In genomic region chr19:9622531-9622930, GRCh38 we compare ENCODE assay signal across 9 cellular contexts. TPM values are rescaled to one million over a fixed set of nuclear protein-coding genes. Genes with fewer than 3 reads are reported as not detected.
DNase-seq lines count a peak whose midpoint lies in the region; ATAC-seq and TF ChIP-seq lines count a peak whose summit lies in the region.
"Had no signal": no experiment of that assay in that cellular context is flagged by ENCODE, and none has a peak within 500 bp of the region (broad histone marks: within the 10 kb centered on the region; RNA-seq: fewer than 3 reads in every experiment).

No MANE protein-coding gene starts in this region.

- H3K4me3 ChIP-seq in suprapubic skin, result peak overlapping the region; percentile 64

- peaks cover 15% of the 10 kb centered on the region for H3K4me1 Mint-ChIP-seq in activated naive CD4-positive, alpha-beta T cell treated with anti-CD3 and anti-CD28 coated beads for 36 hours (ENCODE audit: low read depth)
- peaks cover 22% of the 10 kb centered on the region for H3K4me1 Mint-ChIP-seq in activated CD4-positive, alpha-beta memory T cell treated with anti-CD3 and anti-CD28 coated beads, Interleukin-2, amount 10 ng/mL, durations not matched to agents 7 days and 5 days
- peaks cover 6% of the 10 kb centered on the region for H3K4me1 Mint-ChIP-seq in glutamatergic neuron (ENCODE audit: low read depth, unreplicated experiment)

- no peak for TF ChIP-seq POLR2A in suprapubic skin (IDR thresholded peaks at IDR 0.05)

- peak overlapping the region; percentile 94 for H3K27ac ChIP-seq in suprapubic skin

- ATAC-seq in GM21515 (IDR thresholded peaks at IDR 0.05; ENCODE audit: unreplicated experiment), result no peak

- intact Hi-C loops in activated naive CD4-positive, alpha-beta T cell treated with anti-CD3 and anti-CD28 coated beads for 36 hours (cut with micrococcal nuclease), result loop anchor here (5.0 kb wide), 2 partner anchors 290 to 790 kb away; partner anchors contain the start of genes MBD3L1 and ZNF558

- H3K9me3 Mint-ChIP-seq in activated naive CD4-positive, alpha-beta T cell treated with anti-CD3 and anti-CD28 coated beads for 36 hours, result no peaks in the 10 kb centered on the region
- H3K9me3 Mint-ChIP-seq in activated CD4-positive, alpha-beta memory T cell treated with anti-CD3 and anti-CD28 coated beads, Interleukin-2, amount 10 ng/mL, durations not matched to agents 7 days and 5 days, result peaks cover 8% of the 10 kb centered on the region
- H3K9me3 Mint-ChIP-seq in glutamatergic neuron (ENCODE audit: unreplicated experiment), result peaks cover 13% of the 10 kb centered on the region

- no peak for TF ChIP-seq EP300 in suprapubic skin (IDR thresholded peaks at IDR 0.05)

- no peaks in the 10 kb centered on the region for H3K9me3 ChIP-seq in suprapubic skin

- H3K4me1 ChIP-seq in suprapubic skin, result peaks cover 41% of the 10 kb centered on the region

- TF ChIP-seq CTCF in glutamatergic neuron (IDR thresholded peaks at IDR 0.05; ENCODE audit: partially characterized antibody, unreplicated experiment) (no peak), suprapubic skin (IDR thresholded peaks at IDR 0.05) (no peak)

- H3K36me3 ChIP-seq in suprapubic skin, result peaks cover 19% of the 10 kb centered on the region

- H3K27me3 Mint-ChIP-seq in activated naive CD4-positive, alpha-beta T cell treated with anti-CD3 and anti-CD28 coated beads for 36 hours (ENCODE audit: low read depth), result no peaks in the 10 kb centered on the region
- H3K27me3 Mint-ChIP-seq in activated CD4-positive, alpha-beta memory T cell treated with anti-CD3 and anti-CD28 coated beads, Interleukin-2, amount 10 ng/mL, durations not matched to agents 7 days and 5 days, result no peaks in the 10 kb centered on the region
- H3K27me3 Mint-ChIP-seq in glutamatergic neuron (ENCODE audit: unreplicated experiment), result peaks cover 15% of the 10 kb centered on the region

- WGBS in suprapubic skin, result 31% methylated on average over 2 of the region's 2 CpGs

- no peak for DNase-seq in activated naive CD4-positive, alpha-beta T cell treated with anti-CD3 and anti-CD28 coated beads for 36 hours
- no peak for DNase-seq in activated naive CD4-positive, alpha-beta T cell treated with anti-CD3 and anti-CD28 coated beads, Interleukin-2, amount 50 U/mL, for 16 hours
- DNase-seq in activated CD4-positive, alpha-beta memory T cell treated with anti-CD3 and anti-CD28 coated beads, Interleukin-2, amount 10 ng/mL, durations not matched to agents 7 days and 5 days, result no peak
- DNase-seq in glutamatergic neuron (no peak), suprapubic skin (ENCODE audit: low spot score in 2 of 2) (no peak), OCI-M2 (lab: John Stamatoyannopoulos, UW; ENCODE audit: unreplicated experiment) (no peak), inferior parietal cortex (ENCODE audit: extremely low spot score) (no peak)
- DNase-seq: erythroblast had no signal

- H3K27ac Mint-ChIP-seq in activated naive CD4-positive, alpha-beta T cell treated with anti-CD3 and anti-CD28 coated beads for 36 hours, result peak overlapping the region; percentile 16
- no peak overlapping the region for H3K27ac Mint-ChIP-seq in activated CD4-positive, alpha-beta memory T cell treated with anti-CD3 and anti-CD28 coated beads, Interleukin-2, amount 10 ng/mL, durations not matched to agents 7 days and 5 days
- peak overlapping the region; percentile 81 for H3K27ac Mint-ChIP-seq in glutamatergic neuron (ENCODE audit: unreplicated experiment)

- POLR2A ChIA-PET in activated CD4-positive, alpha-beta memory T cell treated with anti-CD3 and anti-CD28 coated beads, Interleukin-2, amount 10 ng/mL, durations not matched to agents 7 days and 5 days (lab: Charles Lee), result interaction anchor here (1.4 to 2.3 kb wide), 2 partner anchors 39 to 146 kb away, joined by 7 to 8 read pairs; partner anchors contain the start of genes ZNF121 and ZNF846

- peaks cover 28% of the 10 kb centered on the region for H3K36me3 Mint-ChIP-seq in activated naive CD4-positive, alpha-beta T cell treated with anti-CD3 and anti-CD28 coated beads for 36 hours (ENCODE audit: low read depth)
- peaks cover 30% of the 10 kb centered on the region for H3K36me3 Mint-ChIP-seq in activated CD4-positive, alpha-beta memory T cell treated with anti-CD3 and anti-CD28 coated beads, Interleukin-2, amount 10 ng/mL, durations not matched to agents 7 days and 5 days (ENCODE audit: low read depth)
- H3K36me3 Mint-ChIP-seq in glutamatergic neuron (ENCODE audit: unreplicated experiment), result no peaks in the 10 kb centered on the region

- CTCF ChIA-PET in activated naive CD4-positive, alpha-beta T cell treated with anti-CD3 and anti-CD28 coated beads for 36 hours (lab: Charles Lee), result interaction anchor here (1.1 to 1.2 kb wide), 3 partner anchors 36 to 173 kb away, joined by 3 to 4 read pairs (median 3); no protein-coding TSS in a partner anchor
- CTCF ChIA-PET in activated CD4-positive, alpha-beta memory T cell treated with anti-CD3 and anti-CD28 coated beads, Interleukin-2, amount 10 ng/mL, durations not matched to agents 7 days and 5 days (lab: Charles Lee), result interaction anchor here (1.1 to 2.4 kb wide), 2 partner anchors 35 to 174 kb away, joined by 3 to 9 read pairs; no protein-coding TSS in a partner anchor

- H3K27me3 ChIP-seq in suprapubic skin, result no peaks in the 10 kb centered on the region

- H3K4me3 Mint-ChIP-seq in activated naive CD4-positive, alpha-beta T cell treated with anti-CD3 and anti-CD28 coated beads for 36 hours, result peak overlapping the region; percentile 33
- H3K4me3 Mint-ChIP-seq in activated CD4-positive, alpha-beta memory T cell treated with anti-CD3 and anti-CD28 coated beads, Interleukin-2, amount 10 ng/mL, durations not matched to agents 7 days and 5 days, result peak overlapping the region; percentile 29
- H3K4me3 Mint-ChIP-seq in glutamatergic neuron (ENCODE audit: unreplicated experiment), result peak overlapping the region; percentile 80

RNA-seq across cellular contexts. Expression of gene ZNF561, which starts 1.5 kb away (rescaled TPM):
- total RNA-seq in activated naive CD4-positive, alpha-beta T cell treated with anti-CD3 and anti-CD28 coated beads for 36 hours, result 10 to 100 TPM; 28.7 to 29.4 TPM
- total RNA-seq in activated CD4-positive, alpha-beta memory T cell treated with anti-CD3 and anti-CD28 coated beads, Interleukin-2, amount 10 ng/mL, durations not matched to agents 7 days and 5 days, result 10 to 100 TPM; 27.0 to 29.0 TPM
- total RNA-seq in glutamatergic neuron (ENCODE audit: unreplicated experiment), result 71.8 TPM
- total RNA-seq in suprapubic skin, result 10 to 100 TPM; 33.1 to 49.4 (median 42.5) TPM

RNA-seq across cellular contexts. Expression of gene ZNF121, which starts 38.2 kb away (rescaled TPM):
- 10 to 100 TPM; 57.1 to 60.1 TPM for total RNA-seq in activated naive CD4-positive, alpha-beta T cell treated with anti-CD3 and anti-CD28 coated beads for 36 hours
- total RNA-seq in activated CD4-positive, alpha-beta memory T cell treated with anti-CD3 and anti-CD28 coated beads, Interleukin-2, amount 10 ng/mL, durations not matched to agents 7 days and 5 days, result 10 to 100 TPM; 40.5 to 44.6 TPM
- 50.0 TPM for total RNA-seq in glutamatergic neuron (ENCODE audit: unreplicated experiment)
- total RNA-seq in suprapubic skin, result 10 to 100 TPM; 34.4 to 52.6 (median 35.3) TPM

RNA-seq across cellular contexts. Expression of gene ZNF562, which starts 52.4 kb away (rescaled TPM):
- 10 to 100 TPM; 20.1 to 21.9 TPM for total RNA-seq in activated naive CD4-positive, alpha-beta T cell treated with anti-CD3 and anti-CD28 coated beads for 36 hours
- 10 to 100 TPM; 18.8 to 22.5 TPM for total RNA-seq in activated CD4-positive, alpha-beta memory T cell treated with anti-CD3 and anti-CD28 coated beads, Interleukin-2, amount 10 ng/mL, durations not matched to agents 7 days and 5 days
- total RNA-seq in glutamatergic neuron (ENCODE audit: unreplicated experiment) (71.4 TPM), suprapubic skin (10 to 100 TPM; 13.2 to 23.8 (median 18.4) TPM)

Comparison
In these comparisons a context has a peak if more than half of its experiments do, and no peak if none do; other contexts are left out.
1. H3K4me3 Mint-ChIP-seq: peak in every context shown above with its lines; median percentile 80 in glutamatergic neuron; 33 in activated naive CD4-positive, alpha-beta T cell treated with anti-CD3 and anti-CD28 coated beads for 36 hours; 29 in activated CD4-positive, alpha-beta memory T cell treated with anti-CD3 and anti-CD28 coated beads, Interleukin-2, amount 10 ng/mL, durations not matched to agents 7 days and 5 days.